Comparison of ENCODE assay signal across 14 cellular contexts in the genomic region with DNA sequence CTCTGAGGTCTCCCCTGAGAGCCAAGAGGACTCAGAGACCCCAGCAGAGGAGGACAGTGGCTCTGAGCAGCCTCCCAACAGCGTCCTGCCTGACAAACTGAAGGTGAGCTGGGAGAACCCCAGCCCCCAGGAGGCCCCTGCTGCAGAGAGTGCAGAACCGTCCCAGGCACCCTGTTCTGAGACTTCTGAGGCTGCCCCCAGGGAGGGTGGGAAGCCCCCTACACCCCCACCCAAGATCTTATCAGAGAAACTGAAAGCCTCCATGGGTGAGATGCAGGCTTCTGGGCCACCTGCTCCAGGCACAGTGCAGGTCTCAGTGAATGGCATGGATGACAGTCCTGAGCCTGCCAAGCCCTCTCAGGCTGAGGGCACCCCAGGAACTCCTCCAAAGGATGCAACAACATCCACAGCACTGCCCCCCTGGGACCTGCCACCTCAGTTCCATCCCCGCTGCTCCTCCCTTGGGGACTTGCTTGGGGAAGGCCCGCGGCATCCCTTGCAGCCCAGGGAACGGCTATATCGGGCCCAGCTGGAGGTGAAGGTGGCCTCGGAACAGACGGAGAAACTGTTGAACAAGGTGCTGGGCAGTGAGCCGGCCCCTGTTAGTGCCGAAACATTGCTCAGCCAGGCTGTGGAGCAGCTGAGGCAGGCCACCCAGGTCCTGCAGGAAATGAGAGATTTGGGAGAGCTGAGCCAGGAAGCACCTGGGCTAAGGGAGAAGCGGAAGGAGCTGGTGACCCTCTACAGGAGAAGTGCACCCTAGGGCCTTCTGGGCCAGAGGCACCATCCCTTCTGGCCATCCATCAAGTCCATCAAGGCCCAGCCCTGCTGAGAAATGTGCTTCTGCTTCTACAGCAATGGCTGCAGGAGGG. TPM values are rescaled to one million over a fixed set of nuclear protein-coding genes. Genes with fewer than 3 reads are reported as not detected.
DNase-seq lines count a peak whose midpoint lies in the region; ATAC-seq and TF ChIP-seq lines count a peak whose summit lies in the region.
"Had no signal": no experiment of that assay in that cellular context is flagged by ENCODE, and none has a peak within 500 bp of the region (broad histone marks: within the 10 kb centered on the region; RNA-seq: fewer than 3 reads in every experiment).

No MANE protein-coding gene starts in this region.

- H3K9me3 ChIP-seq in uterus: no peaks in the 10 kb centered on the region
- H3K9me3 ChIP-seq: upper lobe of right lung had no signal

- peaks cover 41% of the 10 kb centered on the region for H3K4me1 Mint-ChIP-seq in activated B cell treated with CpG ODN at 0.5 μM for 24 hours
- H3K4me1 Mint-ChIP-seq in memory B cell: peaks cover 21% of the 10 kb centered on the region

- intact Hi-C loops in Right ventricle myocardium superior (cut with DNase I) (no loop called here), Right ventricle myocardium inferior (cut with DNase I) (no loop called here), activated B cell treated with CpG ODN at 0.5 μM for 24 hours (cut with micrococcal nuclease) (loop anchor here (1.0 to 2.0 kb wide), 4 partner anchors 17 to 39 kb away; partner anchors contain the start of gene PLEKHO2), uterus (cut with DNase I; ENCODE audit: low total_unique reads) (no loop called here)

- H3K27me3 ChIP-seq in uterus: no peaks in the 10 kb centered on the region
- H3K27me3 ChIP-seq: upper lobe of right lung had no signal

- H3K4me1 ChIP-seq in uterus: peaks cover 0 to 4% of the 10 kb centered on the region in 2 donors

- CTCF ChIA-PET in activated B cell treated with CpG ODN at 0.5 μM for 24 hours (lab: Charles Lee): interaction anchor here (1.9 kb wide), 1 partner anchor 29 kb away, joined by 17 read pairs; no protein-coding TSS in a partner anchor

- no peak for ATAC-seq in Right ventricle myocardium superior (ENCODE audit: poor library complexity)
- ATAC-seq in Right ventricle myocardium inferior: no peak
- peak; percentile 90 for ATAC-seq in activated B cell treated with CpG ODN at 0.5 μM for 24 hours (ENCODE audit: low read depth)
- ATAC-seq in memory B cell (ENCODE audit: low read depth): peak; percentile 51
- ATAC-seq: upper lobe of right lung had no signal

- H3K9me3 Mint-ChIP-seq in activated B cell treated with CpG ODN at 0.5 μM for 24 hours (no peaks in the 10 kb centered on the region), memory B cell (no peaks in the 10 kb centered on the region)
- H3K9me3 Mint-ChIP-seq: brain had no signal

- H3K27ac Mint-ChIP-seq in activated B cell treated with CpG ODN at 0.5 μM for 24 hours (peak overlapping the region; percentile 71), memory B cell (peak overlapping the region; percentile 73)

- H3K36me3 Mint-ChIP-seq in activated B cell treated with CpG ODN at 0.5 μM for 24 hours (ENCODE audit: low read depth) (peaks cover 71% of the 10 kb centered on the region), memory B cell (peaks cover 39% of the 10 kb centered on the region)
- H3K36me3 Mint-ChIP-seq: brain had no signal

- POLR2A ChIA-PET in activated B cell treated with CpG ODN at 0.5 μM for 24 hours (lab: Charles Lee): interaction anchor here (0.6 to 3.7 kb wide), 5 partner anchors 10 to 171 kb away, joined by 3 to 42 read pairs (median 4); no protein-coding TSS in a partner anchor

- DNase-seq in Right ventricle myocardium superior: peak; percentile 33
- DNase-seq in Right ventricle myocardium inferior (ENCODE audit: missing footprints): no peak
- peak; percentile 39 for DNase-seq in activated B cell treated with CpG ODN at 0.5 μM for 24 hours
- DNase-seq in memory B cell (ENCODE audit: low spot score in 2 of 2): no peak
- no peak for DNase-seq in uterus
- DNase-seq in SHP77 (lab: John Stamatoyannopoulos, UW): no peak
- no peak for DNase-seq in amniotic stem cell (lab: John Stamatoyannopoulos, UW)
- no peak for DNase-seq in foreskin melanocyte
- DNase-seq: DMS79, kidney glomerular epithelial cell, NCI-H1417, T-helper 9 cell, upper lobe of right lung had no signal

- no peak for TF ChIP-seq POLR2A in uterus (IDR thresholded peaks at IDR 0.05)

- TF ChIP-seq CTCF in activated B cell treated with CpG ODN at 0.5 μM for 24 hours (IDR thresholded peaks at IDR 0.05): no peak
- TF ChIP-seq CTCF in uterus (IDR thresholded peaks at IDR 0.05): no peak

- H3K27ac ChIP-seq in uterus: peak overlapping the region; percentile 45 to 60

- H3K27me3 Mint-ChIP-seq in activated B cell treated with CpG ODN at 0.5 μM for 24 hours (no peaks in the 10 kb centered on the region), memory B cell (no peaks in the 10 kb centered on the region)

- no peak overlapping the region for H3K4me3 ChIP-seq in uterus
- H3K4me3 ChIP-seq: upper lobe of right lung had no signal

- H3K4me3 Mint-ChIP-seq in activated B cell treated with CpG ODN at 0.5 μM for 24 hours (peak overlapping the region; percentile 41), memory B cell (no peak overlapping the region)
- H3K4me3 Mint-ChIP-seq: brain had no signal

- H3K36me3 ChIP-seq in uterus: no peaks in the 10 kb centered on the region

RNA-seq across cellular contexts. Expression of gene PLEKHO2, which starts 23.6 kb away (rescaled TPM):
- total RNA-seq in Right ventricle myocardium superior (9.1 TPM), Right ventricle myocardium inferior (10.4 TPM), activated B cell treated with CpG ODN at 0.5 μM for 24 hours (36.5 and 38.1 TPM in 2 replicates), uterus (10 to 100 TPM; 10.3 to 46.2 (median 23.0) TPM)

RNA-seq across cellular contexts. Expression of gene PIF1, which starts 39.9 kb away (rescaled TPM):
- total RNA-seq in Right ventricle myocardium superior (0.35 TPM), Right ventricle myocardium inferior (0.73 TPM), activated B cell treated with CpG ODN at 0.5 μM for 24 hours (3.3 and 5.5 TPM in 2 replicates), uterus (1 to 10 TPM in 1 of 4 donors, under 1 TPM in 2, not detected in 1; 0.24 to 5.5 (median 0.29) TPM)

RNA-seq across cellular contexts. Expression of gene ANKDD1A, which starts 46.3 kb away (rescaled TPM):
- total RNA-seq in Right ventricle myocardium superior: 1.4 TPM
- total RNA-seq in Right ventricle myocardium inferior: 1.1 TPM
- 3.7 and 3.9 TPM in 2 replicates for total RNA-seq in activated B cell treated with CpG ODN at 0.5 μM for 24 hours
- 10 to 100 TPM in 3 of 4 donors, under 1 TPM in 1; 0.59 to 36.2 (median 17.7) TPM for total RNA-seq in uterus

Comparison
In these comparisons a context has a peak if more than half of its experiments do, and no peak if none do; other contexts are left out.
1. DNase-seq: peak in Right ventricle myocardium superior (single experiment) and activated B cell treated with CpG ODN at 0.5 μM for 24 hours (single experiment); none in Right ventricle myocardium inferior (single experiment), memory B cell (0 of 2), uterus (0 of 2), SHP77 (0 of 2), amniotic stem cell (single experiment) and foreskin melanocyte (single experiment).
2. ATAC-seq: peak in activated B cell treated with CpG ODN at 0.5 μM for 24 hours (single experiment) and memory B cell (single experiment); none in Right ventricle myocardium superior (single experiment) and Right ventricle myocardium inferior (single experiment).